In the genomic region with DNA sequence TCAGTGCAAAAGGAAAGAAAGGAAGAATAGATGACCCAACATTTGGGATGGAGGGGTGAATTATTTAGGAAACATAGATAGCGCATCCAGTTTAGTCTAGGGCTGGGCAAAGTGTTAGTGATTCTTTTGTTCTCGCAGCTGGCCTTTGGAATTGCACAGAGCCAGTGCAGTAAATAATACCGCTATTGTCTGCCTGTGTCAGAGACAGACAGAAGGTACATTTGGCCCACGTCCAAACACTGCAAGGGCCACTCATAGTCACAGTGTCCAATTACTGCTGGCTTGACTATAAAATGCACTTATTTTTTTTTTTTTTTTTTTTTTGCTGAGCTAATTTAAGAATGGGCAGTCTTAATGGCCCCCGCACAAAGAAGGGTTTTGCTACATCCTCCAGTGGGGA, we compare ENCODE assay signal across 13 cellular contexts.
DNase-seq lines count a peak whose midpoint lies in the region; ATAC-seq, FAIRE-seq and TF ChIP-seq lines count a peak whose summit lies in the region.
"Had no signal": no experiment of that assay in that cellular context is flagged by ENCODE, and none has a peak within 500 bp of the region (broad histone marks: within the 10 kb centered on the region; RNA-seq: fewer than 3 reads in every experiment).

No MANE protein-coding gene starts in this region.

- peaks cover 2% of the 10 kb centered on the region for H3K4me1 ChIP-seq in RWPE2 (ENCODE audit: insufficient read depth, poor library complexity, severe bottlenecking)

- DNase-seq in COLO668 (lab: John Stamatoyannopoulos, UW; ENCODE audit: unreplicated experiment) = peak; percentile 82
- DNase-seq in NCI-H187 (lab: John Stamatoyannopoulos, UW) = peak; percentile 92 to 94
- DNase-seq in RWPE2 (ENCODE audit: low spot score) = no peak
- peak; percentile 73 for DNase-seq in left kidney (ENCODE audit: low read depth, low spot score)
- no peak for DNase-seq in cerebellar nuclear complex (lab: John Stamatoyannopoulos, UW)
- no peak for DNase-seq in HTR-8/SVneo (ENCODE audit: insufficient read length, low spot score)
- DNase-seq: activated CD4-positive, alpha-beta T cell treated with anti-CD3 and anti-CD28 coated beads, Interleukin-2, amount 50 U/mL, for 48 hours; activated naive CD4-positive, alpha-beta T cell treated with anti-CD3 and anti-CD28 coated beads, Interleukin-2, amount 10 ng/mL, durations not matched to agents 7 days and 5 days; GDM1; IMR-90; T-helper 17 cell had no signal

- no peaks in the 10 kb centered on the region for H3K36me3 ChIP-seq in RWPE2 (ENCODE audit: low read depth)

- no peak for TF ChIP-seq CTCF in RWPE2 (IDR thresholded peaks at IDR 0.05; ENCODE audit: poor library complexity, severe bottlenecking)

- H3K4me3 ChIP-seq in RWPE2 (ENCODE audit: severe bottlenecking) = no peak overlapping the region

- no peaks in the 10 kb centered on the region for H3K27me3 ChIP-seq in RWPE2 (ENCODE audit: insufficient read depth, poor library complexity, severe bottlenecking)

- FAIRE-seq in HTR-8/SVneo (lab: Jason Lieb, UNC) = no peak

- peak; percentile 69; the same call in 2 of the 3 replicates for ATAC-seq in RWPE2 (ENCODE audit: low read depth)
- ATAC-seq in GM18868 (IDR thresholded peaks at IDR 0.05; ENCODE audit: unreplicated experiment) = no peak
- no peak for ATAC-seq in HG02623 (IDR thresholded peaks at IDR 0.05; ENCODE audit: unreplicated experiment)
- ATAC-seq: T-helper 17 cell had no signal

- H3K27ac ChIP-seq in RWPE2 (ENCODE audit: poor library complexity, severe bottlenecking) = no peak overlapping the region

- H3K9me3 ChIP-seq in RWPE2 (ENCODE audit: severe bottlenecking) = no peaks in the 10 kb centered on the region

Comparison
In these comparisons a context has a peak if more than half of its experiments do, and no peak if none do; other contexts are left out.
1. DNase-seq: peak in COLO668 (single experiment), NCI-H187 (2 of 2) and left kidney (single experiment); none in RWPE2 (single experiment), cerebellar nuclear complex (0 of 2) and HTR-8/SVneo (single experiment).